8 cellular contexts compared by ENCODE assay signal in the genomic region with DNA sequence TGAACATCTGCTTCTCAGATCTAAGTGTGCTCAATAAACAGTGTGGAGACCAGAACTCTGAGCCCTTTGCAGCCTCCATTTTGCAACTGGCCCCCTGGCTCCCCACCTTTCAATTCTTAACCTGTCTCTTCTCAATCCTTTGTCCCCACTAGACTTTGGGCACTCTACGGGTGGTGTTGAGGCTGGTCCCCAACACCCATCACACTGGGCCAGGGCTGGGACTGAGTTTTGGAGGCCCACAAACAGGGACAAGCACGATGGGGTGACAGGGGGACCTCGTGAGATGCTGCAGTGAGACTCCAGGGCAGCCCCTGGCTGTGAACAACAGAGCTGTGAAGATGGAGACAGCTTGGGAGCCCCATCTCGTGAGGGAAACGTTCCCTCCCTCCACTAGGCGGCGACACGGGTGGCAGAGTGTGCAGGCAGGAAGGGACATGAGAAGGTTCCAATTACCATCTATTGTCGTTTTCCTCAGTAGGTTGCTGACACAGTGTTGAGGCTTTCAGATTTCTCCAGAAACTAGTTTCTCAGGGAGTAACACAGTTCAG. TPM values are rescaled to one million over a fixed set of nuclear protein-coding genes. Genes with fewer than 3 reads are reported as not detected.
DNase-seq lines count a peak whose midpoint lies in the region; ATAC-seq and TF ChIP-seq lines count a peak whose summit lies in the region.

No MANE protein-coding gene starts in this region.

- peak overlapping the region in 6 of 11 experiments; percentile 11 to 81 (median 30); a peak in 6 of 22 replicates for H3K4me2 ChIP-seq in BLaER1 treated with 17β-estradiol and CSF1 and Interleukin-3, amounts not matched to agents 10 nM and 100 nM

- H3K27me3 ChIP-seq in BLaER1 treated with 17β-estradiol and CSF1 and Interleukin-3, amounts not matched to agents 10 nM and 100 nM, result no peaks in the 10 kb centered on the region
- peaks cover 0 to 8% of the 10 kb centered on the region in 2 donors for H3K27me3 ChIP-seq in tibial artery

- H3K4me1 ChIP-seq in BLaER1 treated with 17β-estradiol and CSF1 and Interleukin-3, amounts not matched to agents 10 nM and 100 nM, result peaks cover 65 to 83% (median 80%) of the 10 kb centered on the region in 10 experiments
- H3K4me1 ChIP-seq in mucosa of descending colon (ENCODE audit: low read depth) (peaks cover 31% of the 10 kb centered on the region), tibial artery (peaks cover 0 to 40% (median 29%) of the 10 kb centered on the region in 4 donors)

- H3K4me3 ChIP-seq in BLaER1 treated with 17β-estradiol and CSF1 and Interleukin-3, amounts not matched to agents 10 nM and 100 nM, result no peak overlapping the region
- no peak overlapping the region for H3K4me3 ChIP-seq in cardiac fibroblast (replicated peaks in 1 of 2; ENCODE audit: low read depth in 2 of 2, low read length in 2 of 2)
- no peak overlapping the region for H3K4me3 ChIP-seq in mucosa of descending colon
- no peak overlapping the region for H3K4me3 ChIP-seq in tibial artery

- H3K36me3 ChIP-seq in BLaER1 treated with 17β-estradiol and CSF1 and Interleukin-3, amounts not matched to agents 10 nM and 100 nM, result peaks cover 26 to 71% (median 67%) of the 10 kb centered on the region in 11 experiments
- H3K36me3 ChIP-seq in mucosa of descending colon (ENCODE audit: low read depth) (no peaks in the 10 kb centered on the region), tibial artery (peaks cover 3 to 12% (median 4%) of the 10 kb centered on the region in 3 donors)

- H4K20me1 ChIP-seq in BLaER1 treated with 17β-estradiol and CSF1 and Interleukin-3, amounts not matched to agents 10 nM and 100 nM, result peaks cover 21 to 73% (median 45%) of the 10 kb centered on the region in 11 experiments; a peak in 18 of 22 replicates

- H3K9ac ChIP-seq in BLaER1 treated with 17β-estradiol and CSF1 and Interleukin-3, amounts not matched to agents 10 nM and 100 nM, result peak overlapping the region in 2 of 11 experiments; percentile 2 to 5; a peak in 2 of 22 replicates

- intact Hi-C loops in mucosa of descending colon (cut with DNase I, micrococcal nuclease), result no loop called here
- intact Hi-C loops in tibial artery (cut with DNase I; ENCODE audit: low total_unique reads), result loop anchor here (10.0 kb wide), 1 partner anchor 102 kb away; no protein-coding TSS in a partner anchor

- peaks cover 0 to 7% (median 0%) of the 10 kb centered on the region in 11 experiments; a peak in 3 of 22 replicates for H3K9me3 ChIP-seq in BLaER1 treated with 17β-estradiol and CSF1 and Interleukin-3, amounts not matched to agents 10 nM and 100 nM (replicated peaks in 1 of 11)
- H3K9me3 ChIP-seq in mucosa of descending colon (no peaks in the 10 kb centered on the region), tibial artery (no peaks in the 10 kb centered on the region)

- TF ChIP-seq CTCF in cardiac fibroblast (IDR thresholded peaks at IDR 0.05; ENCODE audit: low read depth, low read length) (peak; percentile 57), mucosa of descending colon (IDR thresholded peaks at IDR 0.05) (no peak), tibial artery (IDR thresholded peaks at IDR 0.05) (no peak)

- CTCF ChIA-PET in HEK293T (lab: Yijun Ruan, JAX), result no interaction called here

- DNase-seq in HEK293T (ENCODE audit: extremely low spot score) (peak; percentile 50), UCSD-AML1 (lab: John Stamatoyannopoulos, UW; ENCODE audit: unreplicated experiment) (peak; percentile 44), cardiac fibroblast (ENCODE audit: low read depth in 2 of 2) (peak; percentile 50 to 55), mucosa of descending colon (peak; percentile 51 to 61 (median 55)), tibial artery (no peak)

- no peak for ATAC-seq in mucosa of descending colon
- ATAC-seq in HG03196 (IDR thresholded peaks at IDR 0.05; ENCODE audit: unreplicated experiment), result no peak
- ATAC-seq in HG02759 (IDR thresholded peaks at IDR 0.05; ENCODE audit: unreplicated experiment), result no peak

- POLR2A ChIA-PET in HEK293T (lab: Yijun Ruan, JAX), result no interaction called here

- peak overlapping the region in 7 of 11 experiments; percentile 3 to 85 (median 19); a peak in 5 of 22 replicates for H3K27ac ChIP-seq in BLaER1 treated with 17β-estradiol and CSF1 and Interleukin-3, amounts not matched to agents 10 nM and 100 nM
- no peak overlapping the region for H3K27ac ChIP-seq in tibial artery

TF ChIP-seq in HEK293T, 16 proteins besides CTCF, POLR2A, EP300 and RAD21:
- no peak for TF ChIP-seq SP1 (IDR thresholded peaks at IDR 0.05)
- no peak for TF ChIP-seq TARDBP (IDR thresholded peaks at IDR 0.05)
- no peak for TF ChIP-seq CTBP1 (IDR thresholded peaks at IDR 0.05; ENCODE audit: borderline replicate concordance)
- TF ChIP-seq HDGF (IDR thresholded peaks at IDR 0.05; ENCODE audit: borderline replicate concordance), result no peak
- TF ChIP-seq SUZ12 (IDR thresholded peaks at IDR 0.05), result no peak
- TF ChIP-seq ZNF384 (IDR thresholded peaks at IDR 0.05), result no peak
- TF ChIP-seq NFRKB (IDR thresholded peaks at IDR 0.05), result no peak
- no peak for TF ChIP-seq ELF4 (IDR thresholded peaks at IDR 0.05)
- TF ChIP-seq BHLHE40 (IDR thresholded peaks at IDR 0.05; ENCODE audit: borderline replicate concordance), result no peak
- TF ChIP-seq FOXM1 (IDR thresholded peaks at IDR 0.05; ENCODE audit: borderline replicate concordance), result no peak
- TF ChIP-seq L3MBTL2 (conservative IDR thresholded peaks at IDR 0.05), result no peak
- TF ChIP-seq, protein P1, sequence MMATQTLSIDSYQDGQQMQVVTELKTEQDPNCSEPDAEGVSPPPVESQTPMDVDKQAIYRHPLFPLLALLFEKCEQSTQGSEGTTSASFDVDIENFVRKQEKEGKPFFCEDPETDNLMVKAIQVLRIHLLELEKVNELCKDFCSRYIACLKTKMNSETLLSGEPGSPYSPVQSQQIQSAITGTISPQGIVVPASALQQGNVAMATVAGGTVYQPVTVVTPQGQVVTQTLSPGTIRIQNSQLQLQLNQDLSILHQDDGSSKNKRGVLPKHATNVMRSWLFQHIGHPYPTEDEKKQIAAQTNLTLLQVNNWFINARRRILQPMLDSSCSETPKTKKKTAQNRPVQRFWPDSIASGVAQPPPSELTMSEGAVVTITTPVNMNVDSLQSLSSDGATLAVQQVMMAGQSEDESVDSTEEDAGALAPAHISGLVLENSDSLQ (IDR thresholded peaks at IDR 0.05), result no peak
- no peak for TF ChIP-seq ARNT (IDR thresholded peaks at IDR 0.05)
- no peak for TF ChIP-seq FOXK2 (IDR thresholded peaks at IDR 0.05)

RNA-seq across cellular contexts. Expression of gene ANKMY1, which starts 1.2 kb away (rescaled TPM):
- total RNA-seq in mucosa of descending colon, result 10 to 100 TPM; 23.0 to 32.7 (median 23.5) TPM

RNA-seq across cellular contexts. Expression of gene DUSP28, which starts 3.5 kb away (rescaled TPM):
- 1 to 10 TPM; 3.5 to 5.3 (median 4.3) TPM for total RNA-seq in mucosa of descending colon

RNA-seq across cellular contexts. Expression of gene RNPEPL1, which starts 11.7 kb away (rescaled TPM):
- total RNA-seq in mucosa of descending colon, result 100 to 1,000 TPM in 1 of 3 donors, 10 to 100 TPM in 2; 76.4 to 119 (median 76.9) TPM

RNA-seq across cellular contexts. Expression of gene CAPN10, which starts 29.9 kb away (rescaled TPM):
- 10 to 100 TPM; 34.0 to 55.5 (median 40.4) TPM for total RNA-seq in mucosa of descending colon

Comparison
In these comparisons a context has a peak if more than half of its experiments do, and no peak if none do; other contexts are left out.
1. H3K27ac ChIP-seq: peak in BLaER1 treated with 17β-estradiol and CSF1 and Interleukin-3, amounts not matched to agents 10 nM and 100 nM (7 of 11); none in tibial artery (0 of 2).
2. DNase-seq: peak in HEK293T (single experiment), UCSD-AML1 (single experiment), cardiac fibroblast (2 of 2) and mucosa of descending colon (3 of 3); none in tibial artery (0 of 2).